Comparison of ENCODE assay signal across 15 cellular contexts in genomic region chr3:64987731-64988130, GRCh38.
DNase-seq lines count a peak whose midpoint lies in the region; ATAC-seq and TF ChIP-seq lines count a peak whose summit lies in the region.
"Had no signal": no experiment of that assay in that cellular context is flagged by ENCODE, and none has a peak within 500 bp of the region (broad histone marks: within the 10 kb centered on the region; RNA-seq: fewer than 3 reads in every experiment).

No MANE protein-coding gene starts in this region.

- TF ChIP-seq POLR2A in breast epithelium (IDR thresholded peaks at IDR 0.05): no peak

- H3K27ac ChIP-seq in mammary epithelial cell (ENCODE audit: insufficient read depth, low read depth, low read length) (peak overlapping the region; percentile 22), breast epithelium (no peak overlapping the region), epithelial cell of prostate (peak overlapping the region; percentile 53)
- H3K27ac ChIP-seq: 22Rv1; A549; BLaER1 treated with 17β-estradiol and CSF1 and Interleukin-3, amounts not matched to agents 10 nM and 100 nM had no signal

- H3K4me2 ChIP-seq in mammary epithelial cell (ENCODE audit: insufficient read depth, low read depth, low read length): no peak overlapping the region
- H3K4me2 ChIP-seq: A549 had no signal

- H3K4me3 ChIP-seq in mammary epithelial cell (replicated peaks in 1 of 3; ENCODE audit: insufficient read depth in 1 of 3, low read depth in 2 of 3, low read length in 3 of 3) (no peak overlapping the region), breast epithelium (no peak overlapping the region)
- H3K4me3 ChIP-seq: A549; BLaER1 treated with 17β-estradiol and CSF1 and Interleukin-3, amounts not matched to agents 10 nM and 100 nM had no signal

- H3K79me2 ChIP-seq in mammary epithelial cell (ENCODE audit: insufficient read depth, low read length): no peaks in the 10 kb centered on the region

- dilution Hi-C loops in mammary epithelial cell (cut with HindIII; ENCODE audit: low sequenced_read_pairs): no loop called here

- no peaks in the 10 kb centered on the region for H3K4me1 Mint-ChIP-seq in CD14-positive monocyte
- H3K4me1 Mint-ChIP-seq: B cell; CD4-positive, CD25-positive, alpha-beta regulatory T cell; CD8-positive, alpha-beta memory T cell had no signal

- H4K20me1 ChIP-seq in mammary epithelial cell (ENCODE audit: insufficient read depth, low read length): no peaks in the 10 kb centered on the region
- H4K20me1 ChIP-seq: BLaER1 treated with 17β-estradiol and CSF1 and Interleukin-3, amounts not matched to agents 10 nM and 100 nM had no signal

- peak overlapping the region; percentile 53 for H2AFZ ChIP-seq in mammary epithelial cell (ENCODE audit: low read depth, low read length)

- H3K27ac Mint-ChIP-seq in CD14-positive monocyte: no peak overlapping the region
- H3K27ac Mint-ChIP-seq: B cell; CD4-positive, CD25-positive, alpha-beta regulatory T cell; H9 had no signal

- TSS peak; percentile 57 for BruUV-seq in mammary epithelial cell (replicated peaks; lab: Mats Ljungman, UMichigan)

- peaks cover 11% of the 10 kb centered on the region for H3K4me1 ChIP-seq in mammary epithelial cell (ENCODE audit: insufficient read depth, low read length)
- H3K4me1 ChIP-seq in breast epithelium: no peaks in the 10 kb centered on the region
- H3K4me1 ChIP-seq: A549 had no signal

- no peak for TF ChIP-seq CTCF in mammary epithelial cell (conservative IDR thresholded peaks at IDR 0.05 in 1 of 2, IDR thresholded peaks at IDR 0.05 in 1 of 2; ENCODE audit: extremely low read depth in 1 of 2, insufficient read depth in 1 of 2, low read depth in 1 of 2, low read length in 2 of 2)
- no peak for TF ChIP-seq CTCF in breast epithelium (IDR thresholded peaks at IDR 0.05)
- TF ChIP-seq CTCF in CD14-positive monocyte (IDR thresholded peaks at IDR 0.05): no peak

- no peaks in the 10 kb centered on the region for H3K36me3 Mint-ChIP-seq in CD14-positive monocyte
- H3K36me3 Mint-ChIP-seq: CD4-positive, CD25-positive, alpha-beta regulatory T cell; CD8-positive, alpha-beta memory T cell had no signal

- intact Hi-C loops in mammary epithelial cell (cut with micrococcal nuclease): no loop called here
- intact Hi-C loops in breast epithelium (cut with DNase I; ENCODE audit: low total_unique reads): no loop called here
- intact Hi-C loops in CD14-positive monocyte (cut with micrococcal nuclease): no loop called here

- DNase-seq in mammary epithelial cell (no peak), breast epithelium (ENCODE audit: low spot score in 2 of 2) (no peak), epithelial cell of prostate (ENCODE audit: low read depth, low spot score) (no peak), NCI-H2227 treated with DMSO at 0.1 percent for 48 hours (lab: John Stamatoyannopoulos, UW) (no peak), CD14-positive monocyte (ENCODE audit: low spot score) (no peak)
- no peak for DNase-seq in central memory CD4-positive, alpha-beta T cell
- DNase-seq: CD4-positive, CD25-positive, alpha-beta regulatory T cell; CD8-positive, alpha-beta memory T cell; COR-L47; H9 had no signal

- no peaks in the 10 kb centered on the region for H3K27me3 ChIP-seq in mammary epithelial cell (ENCODE audit: insufficient read depth, low read length)
- H3K27me3 ChIP-seq in breast epithelium: no peaks in the 10 kb centered on the region

- H3K9ac ChIP-seq in mammary epithelial cell (ENCODE audit: insufficient read depth, low read length): no peak overlapping the region
- H3K9ac ChIP-seq: BLaER1 treated with 17β-estradiol and CSF1 and Interleukin-3, amounts not matched to agents 10 nM and 100 nM had no signal

- H3K9me3 Mint-ChIP-seq in CD14-positive monocyte: peaks cover 0 to 22% (median 7%) of the 10 kb centered on the region in 7 donors
- H3K9me3 Mint-ChIP-seq: H9 had no signal

- ATAC-seq in SK-N-SH treated with all-trans-retinoic acid at 6 μM for 48 hours: peak; percentile 11; the same call in 1 of the 3 replicates
- ATAC-seq: A549 had no signal

- CTCF ChIA-PET in mammary epithelial cell (lab: Charles Lee; ENCODE audit: low non-redundant PET): no interaction called here

- in situ Hi-C loops in mammary epithelial cell (cut with MboI; ENCODE audit: low sequenced_read_pairs in 2 of 2): no loop called here

- no peaks in the 10 kb centered on the region for H3K9me3 ChIP-seq in mammary epithelial cell (replicated peaks; ENCODE audit: insufficient read depth, low read length)
- H3K9me3 ChIP-seq in breast epithelium: no peaks in the 10 kb centered on the region
- H3K9me3 ChIP-seq: A549 had no signal

- H3K27me3 Mint-ChIP-seq in CD14-positive monocyte (ENCODE audit: low read depth in 3 of 3): peaks cover 0 to 2% (median 0%) of the 10 kb centered on the region in 3 donors
- H3K27me3 Mint-ChIP-seq: B cell; CD4-positive, CD25-positive, alpha-beta regulatory T cell; CD8-positive, alpha-beta memory T cell had no signal

- H3K36me3 ChIP-seq in mammary epithelial cell (ENCODE audit: insufficient read depth, low read length) (no peaks in the 10 kb centered on the region), breast epithelium (no peaks in the 10 kb centered on the region)
- H3K36me3 ChIP-seq: BLaER1 treated with 17β-estradiol and CSF1 and Interleukin-3, amounts not matched to agents 10 nM and 100 nM had no signal

- 100% methylated on average over 1 of the region's 1 CpG for WGBS in mammary epithelial cell (ENCODE audit: low coverage, missing lambda C conversion rate)

- no peak overlapping the region for H3K4me3 Mint-ChIP-seq in CD14-positive monocyte
- H3K4me3 Mint-ChIP-seq: B cell; CD4-positive, CD25-positive, alpha-beta regulatory T cell; CD8-positive, alpha-beta memory T cell; H9 had no signal

TF ChIP-seq in SK-N-SH treated with all-trans-retinoic acid at 6 μM for 48 hours, 23 proteins besides CTCF, POLR2A, EP300 and RAD21:
- TF ChIP-seq ZNF70 (CRISPR knock-in tag; IDR thresholded peaks at IDR 0.05): no peak
- TF ChIP-seq ARNTL (CRISPR knock-in tag; IDR thresholded peaks at IDR 0.05; ENCODE audit: borderline replicate concordance, low read depth): no peak
- no peak for TF ChIP-seq POU6F1 (CRISPR knock-in tag; IDR thresholded peaks at IDR 0.05; ENCODE audit: borderline replicate concordance, low read depth)
- no peak for TF ChIP-seq ISL1 (CRISPR knock-in tag; IDR thresholded peaks at IDR 0.05)
- TF ChIP-seq ZC3H10 (CRISPR knock-in tag; IDR thresholded peaks at IDR 0.05): no peak
- no peak for TF ChIP-seq BACH2 (CRISPR knock-in tag; IDR thresholded peaks at IDR 0.05; ENCODE audit: borderline replicate concordance)
- no peak for TF ChIP-seq TOX (CRISPR knock-in tag; IDR thresholded peaks at IDR 0.05; ENCODE audit: borderline replicate concordance)
- no peak for TF ChIP-seq ZNF565 (CRISPR knock-in tag; conservative IDR thresholded peaks at IDR 0.05; ENCODE audit: low read depth)
- no peak for TF ChIP-seq RARB (CRISPR knock-in tag; IDR thresholded peaks at IDR 0.05)

Comparison
In these comparisons a context has a peak if more than half of its experiments do, and no peak if none do; other contexts are left out.
1. H3K27ac ChIP-seq: peak in mammary epithelial cell (single experiment) and epithelial cell of prostate (single experiment); none in breast epithelium (0 of 2).